In the genomic region with DNA sequence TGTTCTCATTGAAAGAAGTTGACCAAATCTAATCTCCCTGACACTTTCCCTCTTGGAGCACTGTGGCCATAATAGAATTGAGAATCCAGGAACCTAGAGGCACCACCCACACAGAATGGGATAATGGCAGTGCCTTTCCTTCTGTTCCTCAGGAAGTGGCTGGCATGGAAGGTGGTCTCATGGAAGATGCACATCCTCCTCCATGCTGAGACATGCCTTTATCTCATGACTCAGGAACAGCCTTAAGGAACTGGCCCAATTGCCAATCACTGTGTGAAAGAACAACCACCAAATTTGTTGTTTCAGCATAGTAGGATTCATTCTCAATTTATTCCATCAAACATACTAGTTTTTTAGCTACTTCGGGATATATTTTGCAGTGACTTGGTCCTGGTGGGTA, we compare ENCODE assay signal across 22 cellular contexts.
"Had no signal": no experiment of that assay in that cellular context is flagged by ENCODE, and none has a peak within 500 bp of the region (broad histone marks: within the 10 kb centered on the region; RNA-seq: fewer than 3 reads in every experiment).

No MANE protein-coding gene starts in this region.

- H3K9ac ChIP-seq: KMS-11 had no signal

- FAIRE-seq: HTR-8/SVneo, K562, RCC 7860 had no signal

- H3K4me1 ChIP-seq: SJCRH30 had no signal

- H3K27me3 Mint-ChIP-seq: IgD-negative memory B cell had no signal

- H3K4me3 ChIP-seq: K562, SJCRH30 had no signal

- H3K4me1 Mint-ChIP-seq: IgD-negative memory B cell had no signal

- H3K27me3 ChIP-seq: SJCRH30 had no signal

- H3K27ac Mint-ChIP-seq: IgD-negative memory B cell had no signal

- H3K27ac ChIP-seq: KMS-11, SJCRH30 had no signal

- H3K4me2 ChIP-seq: KMS-11 had no signal

- DNase-seq: Kasumi-1, MV-4-11, NCI-H1048, NCI-H1105, NCI-H1417 treated with DMSO at 0.1 percent for 48 hours, NCI-H146, NCI-H1694 treated with DMSO at 0.1 percent for 48 hours, NCI-H2029 treated with DMSO at 0.1 percent for 48 hours, NCI-H2227 treated with DMSO at 0.1 percent for 48 hours, NCI-H446, NCI-H510A, NCI-H524 treated with DMSO at 0.1 percent for 48 hours, NCI-H69, NCI-H774, RPMI8226, SHP77 treated with DMSO at 0.1 percent for 48 hours, SJCRH30 had no signal
